Comparison of ENCODE assay signal across 8 cellular contexts in genomic region chr5:171342362-171343111, GRCh38. TPM values are rescaled to one million over a fixed set of nuclear protein-coding genes. Genes with fewer than 3 reads are reported as not detected.
DNase-seq lines count a peak whose midpoint lies in the region; ATAC-seq, FAIRE-seq and TF ChIP-seq lines count a peak whose summit lies in the region.

No MANE protein-coding gene starts in this region.

- H3K27ac ChIP-seq in left ventricle myocardium inferior (replicated peaks) (no peak overlapping the region), smooth muscle cell (ENCODE audit: low read depth) (no peak overlapping the region)

- H3K4me1 Mint-ChIP-seq in activated T-helper 1 cell treated with anti-CD3 and anti-CD28 coated beads, Interleukin-12 subunit alpha, Interleukin-12 subunit beta, Interleukin-2, Interleukin-4 antibody, amounts not matched to agents 30 ng/mL and 10 ng/mL and 1 ng/mL, durations not matched to agents 14 hours and 24 hours and 36 hours (ENCODE audit: low read depth) = no peaks in the 10 kb centered on the region

- peak; percentile 95 for FAIRE-seq in A204.1 (lab: Jason Lieb, UNC)

- H3K4me3 ChIP-seq in left ventricle myocardium inferior = no peak overlapping the region
- no peak overlapping the region for H3K4me3 ChIP-seq in smooth muscle cell

- H3K4me2 ChIP-seq in smooth muscle cell = no peak overlapping the region

- H3K9ac ChIP-seq in smooth muscle cell (ENCODE audit: low read depth) = no peak overlapping the region

- H4K20me1 ChIP-seq in smooth muscle cell (ENCODE audit: low read depth) = no peaks in the 10 kb centered on the region

- DNase-seq in G401 (ENCODE audit: low spot score) = peak; percentile 81
- peak; percentile 73 for DNase-seq in NCI-H345 (lab: John Stamatoyannopoulos, UW)
- peak; percentile 3 for DNase-seq in activated T-helper 1 cell treated with anti-CD3 and anti-CD28 coated beads, Interleukin-12 subunit alpha, Interleukin-12 subunit beta, Interleukin-2, Interleukin-4 antibody, amounts not matched to agents 30 ng/mL and 10 ng/mL and 1 ng/mL, durations not matched to agents 14 hours and 24 hours and 36 hours (ENCODE audit: low spot score)
- DNase-seq in left ventricle myocardium inferior = no peak
- DNase-seq in smooth muscle cell (lab: John Stamatoyannopoulos, UW; ENCODE audit: unreplicated experiment) = no peak
- DNase-seq in activated CD4-positive, CD25-positive, alpha-beta regulatory T cell treated with anti-CD3 and anti-CD28 coated beads, Interleukin-2, amount 50 U/mL, for 72 hours = no peak

- no peak overlapping the region for H2AFZ ChIP-seq in smooth muscle cell (ENCODE audit: low read depth)

- H3K27me3 ChIP-seq in left ventricle myocardium inferior (ENCODE audit: low read depth) = peaks cover 52% of the 10 kb centered on the region
- peaks cover 4% of the 10 kb centered on the region for H3K27me3 ChIP-seq in smooth muscle cell (ENCODE audit: low read depth)

- in situ Hi-C loops in G401 (cut with HindIII; ENCODE audit: low sequenced_read_pairs) = no loop called here

- TF ChIP-seq CTCF in left ventricle myocardium inferior (IDR thresholded peaks at IDR 0.05; ENCODE audit: borderline replicate concordance) = peak; percentile 68
- peak; percentile 70 for TF ChIP-seq CTCF in smooth muscle cell (IDR thresholded peaks at IDR 0.05; ENCODE audit: borderline replicate concordance, insufficient read depth, poor library complexity, severe bottlenecking)

- H3K36me3 ChIP-seq in left ventricle myocardium inferior (no peaks in the 10 kb centered on the region), smooth muscle cell (ENCODE audit: low read depth) (no peaks in the 10 kb centered on the region)

- H3F3A ChIP-seq in smooth muscle cell (ENCODE audit: low read depth) = no peaks in the 10 kb centered on the region

- WGBS in smooth muscle cell (ENCODE audit: low lambda C conversion rate) = 57% methylated on average over 17 of the region's 17 CpGs

- intact Hi-C loops in activated T-helper 1 cell treated with anti-CD3 and anti-CD28 coated beads, Interleukin-12 subunit alpha, Interleukin-12 subunit beta, Interleukin-2, Interleukin-4 antibody, amounts not matched to agents 30 ng/mL and 10 ng/mL and 1 ng/mL, durations not matched to agents 14 hours and 24 hours and 36 hours (cut with micrococcal nuclease) = loop anchor here (1.0 kb wide), 1 partner anchor 135 kb away; no protein-coding TSS in a partner anchor
- intact Hi-C loops in left ventricle myocardium inferior (cut with micrococcal nuclease) = loop anchor here (5.0 kb wide), 1 partner anchor 135 kb away; no protein-coding TSS in a partner anchor

- no peak overlapping the region for H3K27ac Mint-ChIP-seq in activated T-helper 1 cell treated with anti-CD3 and anti-CD28 coated beads, Interleukin-12 subunit alpha, Interleukin-12 subunit beta, Interleukin-2, Interleukin-4 antibody, amounts not matched to agents 30 ng/mL and 10 ng/mL and 1 ng/mL, durations not matched to agents 14 hours and 24 hours and 36 hours

- peak; percentile 63 for ATAC-seq in HG02870 (IDR thresholded peaks at IDR 0.05; ENCODE audit: unreplicated experiment)

- H3K4me1 ChIP-seq in left ventricle myocardium inferior (no peaks in the 10 kb centered on the region), smooth muscle cell (ENCODE audit: low read depth) (no peaks in the 10 kb centered on the region)

- H3K36me3 Mint-ChIP-seq in activated T-helper 1 cell treated with anti-CD3 and anti-CD28 coated beads, Interleukin-12 subunit alpha, Interleukin-12 subunit beta, Interleukin-2, Interleukin-4 antibody, amounts not matched to agents 30 ng/mL and 10 ng/mL and 1 ng/mL, durations not matched to agents 14 hours and 24 hours and 36 hours (ENCODE audit: low read depth) = no peaks in the 10 kb centered on the region

- H3K79me2 ChIP-seq in smooth muscle cell (ENCODE audit: low read depth) = no peaks in the 10 kb centered on the region

- H3K9me3 ChIP-seq in left ventricle myocardium inferior (replicated peaks) (no peaks in the 10 kb centered on the region), smooth muscle cell (replicated peaks; ENCODE audit: low read depth) (no peaks in the 10 kb centered on the region)

- no peaks in the 10 kb centered on the region for H3K9me3 Mint-ChIP-seq in activated T-helper 1 cell treated with anti-CD3 and anti-CD28 coated beads, Interleukin-12 subunit alpha, Interleukin-12 subunit beta, Interleukin-2, Interleukin-4 antibody, amounts not matched to agents 30 ng/mL and 10 ng/mL and 1 ng/mL, durations not matched to agents 14 hours and 24 hours and 36 hours

- peaks cover 11% of the 10 kb centered on the region for H3K27me3 Mint-ChIP-seq in activated T-helper 1 cell treated with anti-CD3 and anti-CD28 coated beads, Interleukin-12 subunit alpha, Interleukin-12 subunit beta, Interleukin-2, Interleukin-4 antibody, amounts not matched to agents 30 ng/mL and 10 ng/mL and 1 ng/mL, durations not matched to agents 14 hours and 24 hours and 36 hours (ENCODE audit: insufficient read depth)

- no peak overlapping the region for H3K4me3 Mint-ChIP-seq in activated T-helper 1 cell treated with anti-CD3 and anti-CD28 coated beads, Interleukin-12 subunit alpha, Interleukin-12 subunit beta, Interleukin-2, Interleukin-4 antibody, amounts not matched to agents 30 ng/mL and 10 ng/mL and 1 ng/mL, durations not matched to agents 14 hours and 24 hours and 36 hours

RNA-seq across cellular contexts. Expression of gene TLX3, which starts 33.5 kb away (rescaled TPM):
- total RNA-seq in G401 (2014; rRNA removed; shearing (Covaris generic)) = not detected in 2 replicates
- total RNA-seq in activated T-helper 1 cell treated with anti-CD3 and anti-CD28 coated beads, Interleukin-12 subunit alpha, Interleukin-12 subunit beta, Interleukin-2, Interleukin-4 antibody, amounts not matched to agents 30 ng/mL and 10 ng/mL and 1 ng/mL, durations not matched to agents 14 hours and 24 hours and 36 hours = not detected in 2 replicates
- not detected for total RNA-seq in left ventricle myocardium inferior
- not detected in 2 replicates for total RNA-seq in smooth muscle cell
- polyA plus RNA-seq in smooth muscle cell = 0.10 TPM in 1 of 2 replicates, not detected in the other

RNA-seq across cellular contexts. Expression of gene NPM1, which starts 45.1 kb away (rescaled TPM):
- 2,570 and 3,194 TPM in 2 replicates for total RNA-seq in G401 (2014; rRNA removed; shearing (Covaris generic))
- 2,729 and 2,809 TPM in 2 replicates for total RNA-seq in activated T-helper 1 cell treated with anti-CD3 and anti-CD28 coated beads, Interleukin-12 subunit alpha, Interleukin-12 subunit beta, Interleukin-2, Interleukin-4 antibody, amounts not matched to agents 30 ng/mL and 10 ng/mL and 1 ng/mL, durations not matched to agents 14 hours and 24 hours and 36 hours
- 389 TPM for total RNA-seq in left ventricle myocardium inferior
- total RNA-seq in smooth muscle cell = 856 and 2,459 TPM in 2 replicates
- polyA plus RNA-seq in smooth muscle cell = 330 and 360 TPM in 2 replicates

Comparison
In these comparisons a context has a peak if more than half of its experiments do, and no peak if none do; other contexts are left out.
1. DNase-seq: peak in G401 (single experiment), NCI-H345 (single experiment) and activated T-helper 1 cell treated with anti-CD3 and anti-CD28 coated beads, Interleukin-12 subunit alpha, Interleukin-12 subunit beta, Interleukin-2, Interleukin-4 antibody, amounts not matched to agents 30 ng/mL and 10 ng/mL and 1 ng/mL, durations not matched to agents 14 hours and 24 hours and 36 hours (single experiment); none in left ventricle myocardium inferior (single experiment), smooth muscle cell (single experiment) and activated CD4-positive, CD25-positive, alpha-beta regulatory T cell treated with anti-CD3 and anti-CD28 coated beads, Interleukin-2, amount 50 U/mL, for 72 hours (single experiment).